In genomic region chr5:59553992-59554391, GRCh38 we compare ENCODE assay signal across 27 cellular contexts.
DNase-seq lines count a peak whose midpoint lies in the region; ATAC-seq, FAIRE-seq and TF ChIP-seq lines count a peak whose summit lies in the region.
"Had no signal": no experiment of that assay in that cellular context is flagged by ENCODE, and none has a peak within 500 bp of the region (broad histone marks: within the 10 kb centered on the region; RNA-seq: fewer than 3 reads in every experiment).

No MANE protein-coding gene starts in this region.

- RAD21 ChIA-PET in GM12878 (lab: Charles Lee; ENCODE audit: unreplicated experiment), result no interaction called here

- SMC1A ChIA-PET in GM12878 (lab: Charles Lee; ENCODE audit: uncharacterized antibody, unreplicated experiment), result interaction anchor here (1.4 kb wide), 1 partner anchor 11 kb away, joined by 3 read pairs; no protein-coding TSS in a partner anchor

- no peak overlapping the region for H3K4me2 ChIP-seq in GM12878 (ENCODE audit: control insufficient read depth, insufficient read depth)
- H3K4me2 ChIP-seq: GM23338, KMS-11 had no signal

- no peak overlapping the region for H3K4me3 Mint-ChIP-seq in nephron
- H3K4me3 Mint-ChIP-seq: CD8-positive, alpha-beta memory T cell; GM23338 had no signal

- no peak for TF ChIP-seq RAD21 in GM12878 (IDR thresholded peaks at IDR 0.05; ENCODE audit: insufficient read depth, low read depth, low read length)

- CTCF ChIA-PET in GM12878 (lab: Yijun Ruan, JAX), result interaction anchor here (0.9 to 1.2 kb wide), 2 partner anchors 120 to 257 kb away, joined by 3 to 4 read pairs; no protein-coding TSS in a partner anchor

- H3K9me3 Mint-ChIP-seq in nephron, result no peaks in the 10 kb centered on the region
- H3K9me3 Mint-ChIP-seq: CD8-positive, alpha-beta memory T cell; GM23338 had no signal

- H3K27ac Mint-ChIP-seq in nephron, result peak overlapping the region; percentile 39 to 60 (median 42)
- H3K27ac Mint-ChIP-seq: CD8-positive, alpha-beta memory T cell; GM23338 had no signal

- H3K36me3 Mint-ChIP-seq in nephron (ENCODE audit: low read depth), result no peaks in the 10 kb centered on the region
- H3K36me3 Mint-ChIP-seq: CD8-positive, alpha-beta memory T cell had no signal

- no peaks in the 10 kb centered on the region for H3K27me3 ChIP-seq in GM12878 (replicated peaks in 1 of 2; ENCODE audit: control insufficient read depth in 2 of 2, insufficient read depth in 2 of 2, low read length in 1 of 2)
- H3K27me3 ChIP-seq in heart right ventricle, result peaks cover 0 to 4% (median 0%) of the 10 kb centered on the region in 7 donors
- no peaks in the 10 kb centered on the region for H3K27me3 ChIP-seq in left lung
- H3K27me3 ChIP-seq: Peyer's patch, SJSA1 had no signal

- no peak for DNase-seq in GM12878 (ENCODE audit: low read depth, low spot score)
- DNase-seq in stimulated activated CD4-positive, alpha-beta T cell treated with anti-CD3 and anti-CD28 coated beads, Interleukin-12 subunit alpha, Interleukin-12 subunit beta, amount 100 ng/mL, for 4 hours, result no peak
- no peak for DNase-seq in heart right ventricle
- no peak for DNase-seq in left lung
- no peak for DNase-seq in NCI-H69 (lab: John Stamatoyannopoulos, UW)
- DNase-seq: 8988T; Calu3; CD8-positive, alpha-beta memory T cell; DMS153; IMR-90; NCI-H1092 treated with DMSO at 0.1 percent for 48 hours; NCI-H146; NCI-H2029; NCI-H226; NCI-H510A treated with DMSO at 0.1 percent for 48 hours; NCI-H774; Peyer's patch; T-helper 1 cell had no signal

- no peak for FAIRE-seq in GM12878 (lab: Jason Lieb, UNC)
- FAIRE-seq: GM12892 had no signal

- peaks cover 23% of the 10 kb centered on the region for H3K4me1 Mint-ChIP-seq in nephron
- H3K4me1 Mint-ChIP-seq: CD8-positive, alpha-beta memory T cell had no signal

- no peak overlapping the region for H3K27ac ChIP-seq in GM12878 (ENCODE audit: control insufficient read depth, insufficient read depth)
- H3K27ac ChIP-seq in heart right ventricle, result no peak overlapping the region
- no peak overlapping the region for H3K27ac ChIP-seq in left lung
- H3K27ac ChIP-seq: C4-2B, KMS-11, Peyer's patch, SJSA1 had no signal

- TF ChIP-seq EP300 in GM12878 (IDR thresholded peaks at IDR 0.05; ENCODE audit: borderline replicate concordance in 1 of 2, control insufficient read depth in 1 of 2, low read depth in 2 of 2, low read length in 2 of 2), result no peak

- no peaks in the 10 kb centered on the region for H3K79me2 ChIP-seq in GM12878 (ENCODE audit: control insufficient read depth, insufficient read depth, low read length)

- H3K9me3 ChIP-seq in GM12878 (replicated peaks; ENCODE audit: control insufficient read depth, insufficient read depth, low read length) (no peaks in the 10 kb centered on the region), heart right ventricle (no peaks in the 10 kb centered on the region), left lung (no peaks in the 10 kb centered on the region)
- H3K9me3 ChIP-seq: HAP-1, Peyer's patch, SJSA1 had no signal

- no peak overlapping the region for H2AFZ ChIP-seq in GM12878 (ENCODE audit: control insufficient read depth, low read depth, low read length)
- H2AFZ ChIP-seq: GM23338 had no signal

- H3K9ac ChIP-seq in GM12878 (ENCODE audit: control insufficient read depth, insufficient read depth, low read length), result no peak overlapping the region
- H3K9ac ChIP-seq: KMS-11 had no signal

- H3K36me3 ChIP-seq in GM12878 (ENCODE audit: control insufficient read depth in 2 of 2, insufficient read depth in 2 of 2, low read length in 1 of 2), result no peaks in the 10 kb centered on the region
- no peaks in the 10 kb centered on the region for H3K36me3 ChIP-seq in heart right ventricle
- H3K36me3 ChIP-seq in left lung, result no peaks in the 10 kb centered on the region
- H3K36me3 ChIP-seq: HAP-1, Peyer's patch, SJSA1 had no signal

- ATAC-seq in GM18508 (IDR thresholded peaks at IDR 0.05; ENCODE audit: insufficient read depth, unreplicated experiment) (peak; percentile 57), HG02981 (IDR thresholded peaks at IDR 0.05; ENCODE audit: unreplicated experiment) (peak; percentile 64), GM12878 (peak; percentile 32; the same call in 1 of the 3 replicates), heart right ventricle (no peak), left lung (no peak)
- ATAC-seq: GM23338 had no signal

- no peak for TF ChIP-seq POLR2A in GM12878 (IDR thresholded peaks at IDR 0.05; ENCODE audit: low read depth, low read length)

- BruUV-seq in GM12878 (replicated peaks; lab: Mats Ljungman, UMichigan), result no TSS peak

- TF ChIP-seq CTCF in GM12878 (IDR thresholded peaks at IDR 0.05 in 2 of 3, conservative IDR thresholded peaks at IDR 0.05 in 1 of 3; ENCODE audit: control insufficient read depth in 2 of 3, extremely low read depth in 1 of 3, insufficient read depth in 1 of 3, low read depth in 3 of 3, low read length in 3 of 3) (no peak), nephron (IDR thresholded peaks at IDR 0.05; ENCODE audit: unreplicated experiment in 3 of 3) (no peak), heart right ventricle (IDR thresholded peaks at IDR 0.05) (no peak), left lung (IDR thresholded peaks at IDR 0.05) (no peak)

- H4K20me1 ChIP-seq in GM12878 (ENCODE audit: control insufficient read depth, insufficient read depth), result no peaks in the 10 kb centered on the region

- intact Hi-C loops in GM12878 (cut with micrococcal nuclease; ENCODE audit: unreplicated experiment), result no loop called here
- intact Hi-C loops in heart right ventricle (cut with DNase I), result no loop called here
- intact Hi-C loops in left lung (cut with DNase I), result no loop called here

- H3K4me3 ChIP-seq in GM12878, result no peak overlapping the region
- H3K4me3 ChIP-seq in heart right ventricle, result no peak overlapping the region
- no peak overlapping the region for H3K4me3 ChIP-seq in left lung
- H3K4me3 ChIP-seq: GM23338, HAP-1, Peyer's patch, SJSA1 had no signal

- H3K27me3 Mint-ChIP-seq in nephron (ENCODE audit: low read depth), result no peaks in the 10 kb centered on the region
- H3K27me3 Mint-ChIP-seq: CD8-positive, alpha-beta memory T cell had no signal

- POLR2A ChIA-PET in GM12878 (lab: Charles Lee), result interaction anchor here (0.6 kb wide), 1 partner anchor 13 kb away, joined by 3 read pairs; no protein-coding TSS in a partner anchor

- in situ Hi-C loops in GM12878 (cut with MboI), result no loop called here

- H3K4me1 ChIP-seq in GM12878 (ENCODE audit: control insufficient read depth, insufficient read depth, low read length) (no peaks in the 10 kb centered on the region), heart right ventricle (no peaks in the 10 kb centered on the region), left lung (no peaks in the 10 kb centered on the region)
- H3K4me1 ChIP-seq: HAP-1, Peyer's patch had no signal

TF ChIP-seq in GM12878, 131 proteins besides CTCF, POLR2A, EP300 and RAD21:
- TF ChIP-seq SREBF2 (IDR thresholded peaks at IDR 0.05; ENCODE audit: low read length), result no peak
- no peak for TF ChIP-seq ZNF592 (IDR thresholded peaks at IDR 0.05)
- TF ChIP-seq E2F4 (IDR thresholded peaks at IDR 0.05; ENCODE audit: low read depth, low read length), result no peak
- no peak for TF ChIP-seq RFX5 (IDR thresholded peaks at IDR 0.05; ENCODE audit: low read depth, low read length)
- TF ChIP-seq TCF12 (IDR thresholded peaks at IDR 0.05; ENCODE audit: low read depth, low read length), result no peak
- TF ChIP-seq RELA (IDR thresholded peaks at IDR 0.05; ENCODE audit: borderline replicate concordance, partially characterized antibody), result no peak
- TF ChIP-seq POU2F2 (IDR thresholded peaks at IDR 0.05; ENCODE audit: borderline replicate concordance, low read depth, low read length), result no peak
- TF ChIP-seq MYC (IDR thresholded peaks at IDR 0.05; ENCODE audit: insufficient read depth, insufficient read length, insufficient replicate concordance, low read length, severe bottlenecking), result no peak
- no peak for TF ChIP-seq CHD2 (IDR thresholded peaks at IDR 0.05; ENCODE audit: borderline replicate concordance, low read depth, low read length)
- TF ChIP-seq NFYA (IDR thresholded peaks at IDR 0.05; ENCODE audit: borderline replicate concordance, low read depth, low read length), result no peak

Comparison
In these comparisons a context has a peak if more than half of its experiments do, and no peak if none do; other contexts are left out.
1. ATAC-seq: peak in GM18508 (single experiment), HG02981 (single experiment) and GM12878 (single experiment); none in heart right ventricle (0 of 8) and left lung (single experiment).